ENCODE assay signal across 9 cellular contexts in the genomic region with DNA sequence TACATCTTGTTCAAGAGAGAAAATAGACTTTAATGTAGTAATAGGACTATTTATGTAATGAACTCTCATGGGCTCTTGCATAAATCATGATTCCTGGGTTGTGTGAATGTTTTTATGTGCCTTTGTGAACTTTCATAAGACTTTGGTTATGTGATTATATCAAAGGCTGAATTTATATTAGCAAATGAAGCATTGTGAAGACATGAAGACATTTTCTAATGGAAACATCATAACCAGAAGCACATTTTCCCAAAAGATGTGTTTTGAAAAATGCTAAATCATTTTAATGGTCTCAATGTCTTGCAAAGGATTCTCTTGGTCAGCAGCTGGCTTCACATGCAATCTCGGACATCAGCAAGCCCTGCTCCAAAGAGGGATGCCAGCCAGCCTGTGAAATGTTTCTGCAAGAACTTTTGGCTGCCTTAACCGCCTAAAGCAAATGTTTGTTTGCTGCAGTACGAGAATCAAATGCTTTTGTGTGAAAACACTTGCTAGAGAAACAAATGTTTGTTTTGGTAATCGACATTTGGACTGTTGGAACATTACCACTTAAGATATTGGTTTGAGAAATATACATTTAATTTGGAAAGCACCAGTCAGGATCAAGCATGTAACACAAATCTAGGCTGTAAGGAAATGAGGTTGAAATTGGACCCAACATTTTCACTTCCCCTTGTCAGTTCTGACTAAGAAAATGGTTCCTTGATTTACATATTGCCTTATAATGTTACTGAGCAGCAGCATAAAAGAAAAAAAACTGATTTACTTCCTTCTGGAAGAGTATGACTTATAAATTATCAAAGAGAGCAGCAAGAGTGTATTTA.
A peak's percentile ranks its signal among the peaks of the same experiment; 100 is the strongest.
DNase-seq lines count a peak whose midpoint lies in the region; ATAC-seq and TF ChIP-seq lines count a peak whose summit lies in the region.
"Had no signal": no experiment of that assay in that cellular context is flagged by ENCODE, and none has a peak within 500 bp of the region (broad histone marks: within the 10 kb centered on the region; RNA-seq: fewer than 3 reads in every experiment).

No MANE protein-coding gene starts in this region.

- BruUV-seq in MCF 10A (replicated peaks; lab: Mats Ljungman, UMichigan): no TSS peak

- no peak for TF ChIP-seq CTCF in MCF 10A (IDR thresholded peaks at IDR 0.05; ENCODE audit: unreplicated experiment)

- no peaks in the 10 kb centered on the region for H3K4me1 Mint-ChIP-seq in MCF 10A (ENCODE audit: insufficient read depth, unreplicated experiment)

- H3K27me3 Mint-ChIP-seq in MCF 10A (ENCODE audit: insufficient read depth, unreplicated experiment): no peaks in the 10 kb centered on the region
- H3K27me3 Mint-ChIP-seq: CD4-positive, CD25-positive, alpha-beta regulatory T cell had no signal

- no peak overlapping the region for H3K4me3 Mint-ChIP-seq in MCF 10A (ENCODE audit: unreplicated experiment)
- H3K4me3 Mint-ChIP-seq: CD4-positive, CD25-positive, alpha-beta regulatory T cell had no signal

- H3K27ac Mint-ChIP-seq in MCF 10A (ENCODE audit: low read depth, unreplicated experiment): no peak overlapping the region
- H3K27ac Mint-ChIP-seq: CD4-positive, CD25-positive, alpha-beta regulatory T cell had no signal

- DNase-seq in T47D (ENCODE audit: low read depth in 1 of 2, low spot score in 1 of 2): peak; percentile 17 to 86
- no peak for DNase-seq in MCF 10A (ENCODE audit: unreplicated experiment)
- DNase-seq in amniotic epithelial cell (ENCODE audit: low read depth): peak; percentile 72
- peak; percentile 58 for DNase-seq in skeletal muscle cell (ENCODE audit: low read depth)
- DNase-seq in dermis blood vessel endothelial cell: no peak
- DNase-seq in effector CD4-positive, alpha-beta T cell: no peak
- DNase-seq in NCI-H1694 treated with DMSO at 0.1 percent for 48 hours (lab: John Stamatoyannopoulos, UW): no peak
- DNase-seq: CD4-positive, CD25-positive, alpha-beta regulatory T cell had no signal

- H3K9me3 Mint-ChIP-seq in MCF 10A (ENCODE audit: unreplicated experiment): no peaks in the 10 kb centered on the region

- intact Hi-C loops in MCF 10A (cut with micrococcal nuclease): no loop called here

- no peak overlapping the region for H3K4me3 ChIP-seq in skeletal muscle cell (ENCODE audit: low read depth, low read length)

- POLR2A ChIA-PET in MCF 10A (lab: Yijun Ruan, JAX): no interaction called here

- peak; percentile 99 for ATAC-seq in HG03095 (IDR thresholded peaks at IDR 0.05; ENCODE audit: unreplicated experiment)

- H3K36me3 Mint-ChIP-seq in MCF 10A (ENCODE audit: insufficient read depth, unreplicated experiment): no peaks in the 10 kb centered on the region
- H3K36me3 Mint-ChIP-seq: CD4-positive, CD25-positive, alpha-beta regulatory T cell had no signal

- CTCF ChIA-PET in MCF 10A (lab: Yijun Ruan, JAX): no interaction called here

- in situ Hi-C loops in T47D (cut with HindIII; ENCODE audit: low pct_unique_long_range_greater_than_20kb, low sequenced_read_pairs): no loop called here

Comparison
In these comparisons a context has a peak if more than half of its experiments do, and no peak if none do; other contexts are left out.
1. DNase-seq: peak in T47D (2 of 2), amniotic epithelial cell (single experiment) and skeletal muscle cell (single experiment); none in MCF 10A (single experiment), dermis blood vessel endothelial cell (single experiment), effector CD4-positive, alpha-beta T cell (single experiment) and NCI-H1694 treated with DMSO at 0.1 percent for 48 hours (single experiment).